In the genomic region with DNA sequence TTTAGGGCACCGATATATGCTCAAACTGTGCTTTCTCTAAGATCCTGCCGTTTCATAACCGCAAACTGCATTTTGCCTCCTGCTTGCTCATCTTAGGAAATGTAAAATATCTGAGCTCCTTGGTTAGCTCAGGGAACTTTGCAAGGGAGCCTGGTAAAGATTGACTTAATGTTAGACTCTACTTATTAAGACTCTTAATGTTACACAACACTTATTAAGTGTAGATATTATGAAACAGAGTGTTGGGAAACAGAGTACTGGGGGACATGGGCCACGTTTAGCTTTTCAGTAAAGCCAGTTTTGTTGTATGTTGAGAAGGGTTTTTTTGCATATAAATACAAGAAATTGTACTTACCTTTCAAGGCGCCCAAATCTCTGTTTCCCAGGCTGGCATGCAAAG, we compare ENCODE assay signal across 17 cellular contexts. TPM values are rescaled to one million over a fixed set of nuclear protein-coding genes. Genes with fewer than 3 reads are reported as not detected.
DNase-seq lines count a peak whose midpoint lies in the region; ATAC-seq and TF ChIP-seq lines count a peak whose summit lies in the region.
"Had no signal": no experiment of that assay in that cellular context is flagged by ENCODE, and none has a peak within 500 bp of the region (broad histone marks: within the 10 kb centered on the region; RNA-seq: fewer than 3 reads in every experiment).

No MANE protein-coding gene starts in this region.

- no peak overlapping the region for H3K27ac Mint-ChIP-seq in activated naive CD4-positive, alpha-beta T cell treated with anti-CD3 and anti-CD28 coated beads, Interleukin-2, amount 50 U/mL, for 24 hours
- no peak overlapping the region for H3K27ac Mint-ChIP-seq in activated naive CD4-positive, alpha-beta T cell treated with anti-CD3 and anti-CD28 coated beads, Interleukin-2, amount 50 U/mL, for 72 hours
- H3K27ac Mint-ChIP-seq in type B pancreatic cell = no peak overlapping the region

- H3K27me3 ChIP-seq in MG63 = no peaks in the 10 kb centered on the region
- H3K27me3 ChIP-seq: hepatocyte had no signal

- H3K36me3 Mint-ChIP-seq in activated naive CD4-positive, alpha-beta T cell treated with anti-CD3 and anti-CD28 coated beads, Interleukin-2, amount 50 U/mL, for 24 hours = peaks cover 30% of the 10 kb centered on the region
- H3K36me3 Mint-ChIP-seq in activated naive CD4-positive, alpha-beta T cell treated with anti-CD3 and anti-CD28 coated beads, Interleukin-2, amount 50 U/mL, for 72 hours = peaks cover 51% of the 10 kb centered on the region in 2 donors
- peaks cover 35% of the 10 kb centered on the region for H3K36me3 Mint-ChIP-seq in type B pancreatic cell

- no peaks in the 10 kb centered on the region for H3K27me3 Mint-ChIP-seq in activated naive CD4-positive, alpha-beta T cell treated with anti-CD3 and anti-CD28 coated beads, Interleukin-2, amount 50 U/mL, for 24 hours
- H3K27me3 Mint-ChIP-seq in type B pancreatic cell = no peaks in the 10 kb centered on the region
- H3K27me3 Mint-ChIP-seq: memory B cell had no signal

- ATAC-seq in activated naive CD4-positive, alpha-beta T cell treated with anti-CD3 and anti-CD28 coated beads, Interleukin-2, amount 50 U/mL, for 72 hours = no peak
- ATAC-seq in HG02623 (IDR thresholded peaks at IDR 0.05; ENCODE audit: unreplicated experiment) = no peak
- ATAC-seq: GM23338 had no signal

- H3K9me3 Mint-ChIP-seq in activated naive CD4-positive, alpha-beta T cell treated with anti-CD3 and anti-CD28 coated beads, Interleukin-2, amount 50 U/mL, for 24 hours = no peaks in the 10 kb centered on the region
- H3K9me3 Mint-ChIP-seq in activated naive CD4-positive, alpha-beta T cell treated with anti-CD3 and anti-CD28 coated beads, Interleukin-2, amount 50 U/mL, for 72 hours = no peaks in the 10 kb centered on the region
- H3K9me3 Mint-ChIP-seq in type B pancreatic cell = no peaks in the 10 kb centered on the region
- H3K9me3 Mint-ChIP-seq: GM23338 had no signal

- no peak for TF ChIP-seq CTCF in type B pancreatic cell (conservative IDR thresholded peaks at IDR 0.05)

- peaks cover 59% of the 10 kb centered on the region for H3K4me1 Mint-ChIP-seq in activated naive CD4-positive, alpha-beta T cell treated with anti-CD3 and anti-CD28 coated beads, Interleukin-2, amount 50 U/mL, for 24 hours
- H3K4me1 Mint-ChIP-seq in type B pancreatic cell (ENCODE audit: unreplicated experiment) = peaks cover 14% of the 10 kb centered on the region

- no peak for DNase-seq in activated naive CD4-positive, alpha-beta T cell treated with anti-CD3 and anti-CD28 coated beads, Interleukin-2, amount 50 U/mL, for 72 hours (ENCODE audit: low spot score in 2 of 2)
- no peak for DNase-seq in MG63
- DNase-seq in amniotic epithelial cell (ENCODE audit: low read depth) = peak; percentile 45
- no peak for DNase-seq in type B pancreatic cell (ENCODE audit: extremely low spot score, unreplicated experiment)
- DNase-seq in KG1 (lab: John Stamatoyannopoulos, UW) = no peak
- no peak for DNase-seq in stimulated activated CD4-positive, alpha-beta T cell treated with anti-CD3 and anti-CD28 coated beads, Interleukin-2, amount 100 ng/mL, for 48 hours
- DNase-seq: activated effector memory CD4-positive, alpha-beta T cell treated with Interleukin-2 at 50 U/mL for 16 hours; GDM1; NCI-H1417; NCI-H2171; retina had no signal

- H3K4me3 Mint-ChIP-seq in activated naive CD4-positive, alpha-beta T cell treated with anti-CD3 and anti-CD28 coated beads, Interleukin-2, amount 50 U/mL, for 24 hours = peak overlapping the region; percentile 99
- H3K4me3 Mint-ChIP-seq in type B pancreatic cell = peak overlapping the region; percentile 32

- peak overlapping the region; percentile 94; the same call in 1 of the 2 replicates for H3K4me3 ChIP-seq in MG63

- no peaks in the 10 kb centered on the region for H3K9me3 ChIP-seq in MG63

- peaks cover 68% of the 10 kb centered on the region for H3K36me3 ChIP-seq in MG63

RNA-seq across cellular contexts. Expression of a gene that starts 1.9 kb away (rescaled TPM):
- total RNA-seq in activated naive CD4-positive, alpha-beta T cell treated with anti-CD3 and anti-CD28 coated beads, Interleukin-2, amount 50 U/mL, for 72 hours = 10 to 100 TPM; 24.8 to 30.0 TPM
- 41.6 and 59.7 TPM in 2 replicates for total RNA-seq in MG63 (2014; rRNA removed; shearing (Covaris generic); ENCODE audit: low replicate concordance)
- total RNA-seq in type B pancreatic cell (ENCODE audit: low replicate concordance) = 18.7 and 24.2 TPM in 2 replicates

RNA-seq across cellular contexts. Expression of a gene that starts 19.2 kb away (rescaled TPM):
- not detected for total RNA-seq in activated naive CD4-positive, alpha-beta T cell treated with anti-CD3 and anti-CD28 coated beads, Interleukin-2, amount 50 U/mL, for 72 hours
- total RNA-seq in MG63 (2014; rRNA removed; shearing (Covaris generic); ENCODE audit: low replicate concordance) = not detected in 2 replicates
- 0.34 TPM in 1 of 2 replicates, not detected in the other for total RNA-seq in type B pancreatic cell (ENCODE audit: low replicate concordance)
- total RNA-seq: astrocyte, GM23338, hepatocyte had no signal
